Comparison of ENCODE assay signal across 26 cellular contexts in the genomic region with DNA sequence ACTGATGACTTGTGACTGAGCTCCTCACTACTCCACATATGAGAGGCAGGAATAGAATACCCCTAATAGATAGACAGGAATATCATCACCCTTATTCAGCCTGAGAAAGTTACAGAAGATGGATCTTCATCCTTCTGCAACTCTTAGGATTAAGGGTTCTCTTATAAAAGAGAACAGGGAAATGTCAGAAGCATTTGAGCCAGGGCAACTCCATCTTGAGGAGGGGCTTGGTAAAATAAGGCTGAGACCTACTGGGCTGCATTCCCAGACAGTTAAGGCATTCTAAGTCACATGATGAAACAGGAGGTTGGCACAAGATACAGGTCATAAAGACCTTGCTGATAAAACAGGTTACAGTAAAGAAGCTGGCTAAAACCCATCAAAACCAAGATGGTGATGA.
"Had no signal": no experiment of that assay in that cellular context is flagged by ENCODE, and none has a peak within 500 bp of the region (broad histone marks: within the 10 kb centered on the region; RNA-seq: fewer than 3 reads in every experiment).

No MANE protein-coding gene starts in this region.

- H3K4me3 ChIP-seq: colonic mucosa, coronary artery, dorsolateral prefrontal cortex, esophagus muscularis mucosa, esophagus squamous epithelium, gastrocnemius medialis, gastroesophageal sphincter, heart left ventricle, heart right ventricle had no signal

- H3K36me3 ChIP-seq: colonic mucosa, esophagus muscularis mucosa, esophagus squamous epithelium, gastrocnemius medialis, gastroesophageal sphincter, heart left ventricle, heart right ventricle had no signal

- H3K9me3 ChIP-seq: colonic mucosa, esophagus squamous epithelium, gastrocnemius medialis had no signal

- H3K4me1 ChIP-seq: colonic mucosa, esophagus muscularis mucosa, gastrocnemius medialis, gastroesophageal sphincter, heart left ventricle, heart right ventricle had no signal

- DNase-seq: colonic mucosa; cortex of kidney; dermis blood vessel endothelial cell; dorsolateral prefrontal cortex; effector CD4-positive, alpha-beta T cell; effector CD8-positive, alpha-beta T cell; effector memory CD4-positive, alpha-beta T cell; effector memory CD8-positive, alpha-beta T cell; endodermal cell; erythroblast; esophagus squamous epithelium; foreskin fibroblast; foreskin keratinocyte; foreskin melanocyte; gastrocnemius medialis; glutamatergic neuron; head of caudate nucleus; heart left ventricle; heart right ventricle had no signal

- H3K27me3 ChIP-seq: colonic mucosa, esophagus muscularis mucosa, esophagus squamous epithelium, foreskin keratinocyte, gastrocnemius medialis, gastroesophageal sphincter, heart left ventricle had no signal

- ATAC-seq: effector memory CD8-positive, alpha-beta T cell; esophagus mucosa; foreskin keratinocyte; gastrocnemius medialis; gastroesophageal sphincter; heart left ventricle; heart right ventricle had no signal

- FAIRE-seq: colon, endothelial cell of umbilical vein had no signal

- H3K27ac ChIP-seq: colonic mucosa, coronary artery, dorsolateral prefrontal cortex, epithelial cell of prostate, esophagus muscularis mucosa, esophagus squamous epithelium, foreskin keratinocyte, gastrocnemius medialis, gastroesophageal sphincter, heart left ventricle, heart right ventricle had no signal
